In the genomic region with DNA sequence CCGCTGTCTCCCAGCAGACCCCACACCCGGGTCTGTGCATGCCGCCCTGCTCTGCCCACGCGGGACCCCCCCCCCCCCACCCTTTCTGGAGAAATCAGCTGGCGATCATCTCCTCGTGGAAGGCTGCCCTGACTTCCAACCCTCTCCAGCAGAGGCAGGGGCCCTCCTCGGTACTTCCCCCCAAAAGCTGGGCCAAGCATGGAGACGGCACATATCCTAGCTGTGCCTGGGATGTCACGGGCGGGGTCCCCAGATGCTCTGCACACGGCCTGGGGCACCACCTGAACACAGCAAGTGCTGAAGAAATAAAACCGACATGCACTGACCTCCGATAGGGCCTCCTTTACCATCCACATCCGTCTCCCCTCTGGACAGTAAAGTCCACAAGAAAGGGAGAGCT, we compare ENCODE assay signal across 17 cellular contexts.
"Had no signal": no experiment of that assay in that cellular context is flagged by ENCODE, and none has a peak within 500 bp of the region (broad histone marks: within the 10 kb centered on the region; RNA-seq: fewer than 3 reads in every experiment).

No MANE protein-coding gene starts in this region.

- H3K36me3 ChIP-seq: neutrophil, vagina had no signal

- H3K27ac ChIP-seq: neutrophil, vagina had no signal

- H3K4me1 Mint-ChIP-seq: naive thymus-derived CD4-positive, alpha-beta T cell; stimulated activated naive CD8-positive, alpha-beta T cell treated with anti-CD3 and anti-CD28 coated beads, Interleukin-15, amount 100 ng/mL, for 72 hours had no signal

- H3K9me3 ChIP-seq: mucosa of descending colon, neutrophil, vagina had no signal

- H3K4me3 ChIP-seq: mucosa of descending colon, vagina had no signal

- H3K9me3 Mint-ChIP-seq: stimulated activated naive CD8-positive, alpha-beta T cell treated with anti-CD3 and anti-CD28 coated beads, Interleukin-15, amount 100 ng/mL, for 72 hours had no signal

- H3K27me3 Mint-ChIP-seq: activated naive CD8-positive, alpha-beta T cell had no signal

- H3K36me3 Mint-ChIP-seq: activated naive CD8-positive, alpha-beta T cell had no signal

- H3K4me3 Mint-ChIP-seq: activated naive CD8-positive, alpha-beta T cell; naive thymus-derived CD4-positive, alpha-beta T cell; stimulated activated naive CD8-positive, alpha-beta T cell treated with anti-CD3 and anti-CD28 coated beads, Interleukin-15, amount 100 ng/mL, for 72 hours had no signal

- FAIRE-seq: endothelial cell of umbilical vein, TTC549 had no signal

- DNase-seq: activated CD4-positive, alpha-beta T cell treated with anti-CD3 and anti-CD28 coated beads, Interleukin-2, amount 50 U/mL, for 1 hour; activated CD4-positive, CD25-positive, alpha-beta regulatory T cell; activated CD8-positive, alpha-beta memory T cell treated with anti-CD3 and anti-CD28 coated beads for 24 hours; activated gamma-delta T cell treated with Interleukin-2 at 50 U/mL for 16 hours; amygdala; cerebellar nuclear complex; effector CD8-positive, alpha-beta T cell; foreskin melanocyte; mucosa of descending colon; naive thymus-derived CD4-positive, alpha-beta T cell; stimulated activated naive CD8-positive, alpha-beta T cell treated with anti-CD3 and anti-CD28 coated beads, Interleukin-15, amount 100 ng/mL, for 72 hours; T-helper 2 cell had no signal

- H3K27me3 ChIP-seq: vagina had no signal

- H3K27ac Mint-ChIP-seq: activated naive CD8-positive, alpha-beta T cell; naive thymus-derived CD4-positive, alpha-beta T cell had no signal

- ATAC-seq: naive thymus-derived CD4-positive, alpha-beta T cell; stimulated activated naive CD8-positive, alpha-beta T cell treated with anti-CD3 and anti-CD28 coated beads, Interleukin-15, amount 100 ng/mL, for 72 hours had no signal
